Comparison of ENCODE assay signal across 8 cellular contexts in the genomic region with DNA sequence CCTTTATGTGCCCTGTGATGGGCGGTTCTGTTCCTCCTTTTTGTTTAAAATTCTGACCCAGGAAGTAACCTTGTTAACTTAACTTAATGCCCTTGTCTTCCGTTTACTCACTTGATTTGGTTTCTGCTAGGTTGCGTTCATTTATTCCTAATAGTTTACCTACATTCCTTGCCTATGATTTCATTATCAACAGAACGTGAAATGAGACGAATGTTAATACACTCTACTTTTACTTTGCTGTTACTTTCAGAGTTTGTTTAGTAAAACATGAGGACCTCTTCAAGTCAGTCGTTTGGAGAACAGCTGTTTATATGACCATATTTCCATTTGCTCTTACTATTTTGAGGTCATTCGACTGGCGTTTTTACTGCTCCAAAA. TPM values are rescaled to one million over a fixed set of nuclear protein-coding genes. Genes with fewer than 3 reads are reported as not detected.
A peak's percentile ranks its signal among the peaks of the same experiment; 100 is the strongest.
DNase-seq lines count a peak whose midpoint lies in the region; ATAC-seq and TF ChIP-seq lines count a peak whose summit lies in the region.

No MANE protein-coding gene starts in this region.

- H3K27ac ChIP-seq in angular gyrus (ENCODE audit: low read depth, low read length) (peak overlapping the region; percentile 83), liver (ENCODE audit: low read depth in 1 of 2, low read length in 2 of 2) (peak overlapping the region; percentile 95)

- no peaks in the 10 kb centered on the region for H3K27me3 ChIP-seq in liver (ENCODE audit: control insufficient read depth in 4 of 4, insufficient read depth in 4 of 4, low read length in 3 of 4)

- peaks cover 0 to 20% (median 12%) of the 10 kb centered on the region in 4 donors for H3K4me1 ChIP-seq in liver (ENCODE audit: control insufficient read depth in 4 of 4, insufficient read depth in 4 of 4, low read length in 3 of 4)

- TF ChIP-seq RAD21 in liver (IDR thresholded peaks at IDR 0.05) = no peak

- peaks cover 3% of the 10 kb centered on the region for H3K27me3 Mint-ChIP-seq in activated naive CD4-positive, alpha-beta T cell treated with anti-CD3 and anti-CD28 coated beads, Interleukin-2, amount 10 ng/mL, durations not matched to agents 7 days and 5 days
- H3K27me3 Mint-ChIP-seq in type B pancreatic cell = no peaks in the 10 kb centered on the region

- H3K36me3 ChIP-seq in liver (ENCODE audit: control insufficient read depth in 4 of 4, insufficient read depth in 3 of 4, low read depth in 1 of 4, low read length in 3 of 4) = no peaks in the 10 kb centered on the region

- peaks cover 14% of the 10 kb centered on the region for H3K36me3 Mint-ChIP-seq in activated naive CD4-positive, alpha-beta T cell treated with anti-CD3 and anti-CD28 coated beads, Interleukin-2, amount 10 ng/mL, durations not matched to agents 7 days and 5 days
- no peaks in the 10 kb centered on the region for H3K36me3 Mint-ChIP-seq in type B pancreatic cell

- CTCF ChIA-PET in activated naive CD4-positive, alpha-beta T cell treated with anti-CD3 and anti-CD28 coated beads, Interleukin-2, amount 10 ng/mL, durations not matched to agents 7 days and 5 days (lab: Charles Lee) = interaction anchor here (1.2 kb wide), 1 partner anchor 8 kb away, joined by 5 read pairs; no protein-coding TSS in a partner anchor

- no peaks in the 10 kb centered on the region for H3K9me3 Mint-ChIP-seq in activated naive CD4-positive, alpha-beta T cell treated with anti-CD3 and anti-CD28 coated beads, Interleukin-2, amount 10 ng/mL, durations not matched to agents 7 days and 5 days
- no peaks in the 10 kb centered on the region for H3K9me3 Mint-ChIP-seq in type B pancreatic cell

- WGBS in liver = 1% methylated on average over 8 of the region's 8 CpGs

- H3K4me3 ChIP-seq in liver (ENCODE audit: low read depth in 1 of 3, low read length in 3 of 3) = peak overlapping the region; percentile 59 to 96 (median 81)

- peak overlapping the region; percentile 97 for H3K4me3 Mint-ChIP-seq in activated naive CD4-positive, alpha-beta T cell treated with anti-CD3 and anti-CD28 coated beads, Interleukin-2, amount 10 ng/mL, durations not matched to agents 7 days and 5 days
- H3K4me3 Mint-ChIP-seq in type B pancreatic cell = peak overlapping the region; percentile 91

- peak overlapping the region; percentile 62 to 87 for H3K9ac ChIP-seq in liver (ENCODE audit: low read depth in 1 of 2, low read length in 2 of 2)

- H3K27ac Mint-ChIP-seq in activated naive CD4-positive, alpha-beta T cell treated with anti-CD3 and anti-CD28 coated beads, Interleukin-2, amount 10 ng/mL, durations not matched to agents 7 days and 5 days = peak overlapping the region; percentile 93
- peak overlapping the region; percentile 93 for H3K27ac Mint-ChIP-seq in type B pancreatic cell

- DNase-seq in activated naive CD4-positive, alpha-beta T cell treated with anti-CD3 and anti-CD28 coated beads, Interleukin-2, amount 10 ng/mL, durations not matched to agents 7 days and 5 days = no peak
- DNase-seq in activated naive CD4-positive, alpha-beta T cell treated with Interleukin-2 at 50 U/mL for 16 hours = no peak
- DNase-seq in type B pancreatic cell (ENCODE audit: extremely low spot score, unreplicated experiment) = no peak

- no peak for TF ChIP-seq CTCF in liver (IDR thresholded peaks at IDR 0.05; ENCODE audit: low read depth, low read length, missing input control)
- TF ChIP-seq CTCF in type B pancreatic cell (conservative IDR thresholded peaks at IDR 0.05) = no peak

- H3K9me3 ChIP-seq in liver (ENCODE audit: control insufficient read depth in 4 of 4, low read length in 3 of 4) = no peaks in the 10 kb centered on the region

- ATAC-seq in GM18909 (IDR thresholded peaks at IDR 0.05; ENCODE audit: poor library complexity, unreplicated experiment) = no peak
- ATAC-seq in GM18502 (IDR thresholded peaks at IDR 0.05; ENCODE audit: poor library complexity, unreplicated experiment) = no peak
- no peak for ATAC-seq in GM21381 (IDR thresholded peaks at IDR 0.05; ENCODE audit: unreplicated experiment)

- peaks cover 20% of the 10 kb centered on the region for H3K4me1 Mint-ChIP-seq in activated naive CD4-positive, alpha-beta T cell treated with anti-CD3 and anti-CD28 coated beads, Interleukin-2, amount 10 ng/mL, durations not matched to agents 7 days and 5 days
- H3K4me1 Mint-ChIP-seq in type B pancreatic cell (ENCODE audit: unreplicated experiment) = peaks cover 24% of the 10 kb centered on the region

TF ChIP-seq in liver, 16 proteins besides CTCF, POLR2A, EP300 and RAD21:
- TF ChIP-seq TAF1 (conservative IDR thresholded peaks at IDR 0.05) (peak; percentile 4), SP1 (IDR thresholded peaks at IDR 0.05) (no peak)

RNA-seq across cellular contexts. Expression of a gene that starts 0.7 kb away (rescaled TPM):
- total RNA-seq in liver (10 to 100 TPM; 14.8 to 32.4 TPM), type B pancreatic cell (ENCODE audit: low replicate concordance) (19.8 and 37.5 TPM in 2 replicates)
- polyA plus RNA-seq in liver = 1 to 10 TPM; 2.5 to 7.1 TPM

RNA-seq across cellular contexts. Expression of a gene that starts 44.0 kb away (rescaled TPM):
- total RNA-seq in liver = 10 to 100 TPM; 21.0 to 28.5 TPM
- 10 to 100 TPM; 12.2 to 12.7 TPM for polyA plus RNA-seq in liver
- total RNA-seq in type B pancreatic cell (ENCODE audit: low replicate concordance) = 38.8 and 39.1 TPM in 2 replicates
